7 cellular contexts compared by ENCODE assay signal in genomic region chr5:18466731-18467130, GRCh38.
"Had no signal": no experiment of that assay in that cellular context is flagged by ENCODE, and none has a peak within 500 bp of the region (broad histone marks: within the 10 kb centered on the region; RNA-seq: fewer than 3 reads in every experiment).

No MANE protein-coding gene starts in this region.

- H3K9me3 Mint-ChIP-seq: IgD-negative memory B cell had no signal

- H3K9me3 ChIP-seq: SK-N-SH had no signal

- H3K4me3 ChIP-seq: K562 had no signal

- DNase-seq: NCI-H226, NCI-H774 had no signal

- H3K9ac ChIP-seq: KMS-11, SK-N-SH had no signal

- H3K9me2 ChIP-seq: SK-N-SH had no signal

- H3K4me3 Mint-ChIP-seq: IgD-negative memory B cell had no signal

- H3K4me1 Mint-ChIP-seq: IgD-negative memory B cell had no signal

- H3K27ac Mint-ChIP-seq: IgD-negative memory B cell had no signal

- H3K27me3 Mint-ChIP-seq: IgD-negative memory B cell had no signal

- H3K36me3 Mint-ChIP-seq: IgD-negative memory B cell had no signal

- H3K4me2 ChIP-seq: KMS-11, SK-N-SH had no signal

- H3K27ac ChIP-seq: KMS-11, RWPE1 had no signal
